Comparison of ENCODE assay signal across 8 cellular contexts in genomic region chr9:38227061-38227540, GRCh38.
DNase-seq lines count a peak whose midpoint lies in the region; FAIRE-seq and TF ChIP-seq lines count a peak whose summit lies in the region.

No MANE protein-coding gene starts in this region.

- H2AFZ ChIP-seq in H9 (ENCODE audit: low read length) = no peak overlapping the region

- H2BK15ac ChIP-seq in H9 (ENCODE audit: low read depth, low read length) = no peak overlapping the region

- H3K4me2 ChIP-seq in H9 (ENCODE audit: insufficient read depth, insufficient read length, low read length) = peak overlapping the region; percentile 11

- H4K91ac ChIP-seq in H9 (ENCODE audit: insufficient read length, low read depth, low read length) = no peak overlapping the region

- H3K14ac ChIP-seq in H9 (ENCODE audit: insufficient read depth, low read length) = no peak overlapping the region

- H3K4ac ChIP-seq in H9 (ENCODE audit: low read depth, low read length) = no peak overlapping the region

- no peaks in the 10 kb centered on the region for H3K23me2 ChIP-seq in H9 (ENCODE audit: insufficient read length, low read depth, low read length, poor library complexity, severe bottlenecking)

- no peak overlapping the region for H3K23ac ChIP-seq in H9 (ENCODE audit: insufficient read length, low read depth, low read length)

- no peak overlapping the region for H2AK5ac ChIP-seq in H9 (ENCODE audit: insufficient read length, low read length)

- TF ChIP-seq CTCF in Calu3 (IDR thresholded peaks at IDR 0.05; ENCODE audit: unreplicated experiment) (no peak), H9 (conservative IDR thresholded peaks at IDR 0.05) (no peak), kidney (IDR thresholded peaks at IDR 0.05; ENCODE audit: borderline replicate concordance, extremely low read depth, insufficient read depth) (no peak)

- H2BK12ac ChIP-seq in H9 (ENCODE audit: insufficient read length, low read depth, low read length) = no peak overlapping the region

- no peak overlapping the region for H3K9ac ChIP-seq in H9 (ENCODE audit: extremely low read depth, insufficient read length, low read length)
- H3K9ac ChIP-seq in kidney (ENCODE audit: low read length in 2 of 2) = no peak overlapping the region

- WGBS in H9 (ENCODE audit: extremely low coverage, insufficient read length, low lambda C conversion rate) = no CpG with 5 or more reads among the region's 12 CpGs

- intact Hi-C loops in Calu3 (cut with micrococcal nuclease; ENCODE audit: unreplicated experiment) (no loop called here), kidney (cut with DNase I) (no loop called here)

- no peak overlapping the region for H3T11ph ChIP-seq in H9 (ENCODE audit: low read length)

- peaks cover 3% of the 10 kb centered on the region for H3K9me3 Mint-ChIP-seq in Calu3 (ENCODE audit: low read depth, unreplicated experiment)
- H3K9me3 Mint-ChIP-seq in H9 = no peaks in the 10 kb centered on the region

- no peak overlapping the region for H4K8ac ChIP-seq in H9 (replicated peaks; ENCODE audit: insufficient read length, low read depth, low read length)

- H3K79me1 ChIP-seq in H9 (ENCODE audit: insufficient read depth, low read depth, low read length, poor library complexity, severe bottlenecking) = no peaks in the 10 kb centered on the region

- no peaks in the 10 kb centered on the region for H3K36me3 ChIP-seq in kidney (ENCODE audit: control insufficient read depth in 1 of 2, insufficient read depth in 2 of 2, low read length in 2 of 2)

- H3K79me2 ChIP-seq in H9 (ENCODE audit: insufficient read depth, low read length) = no peaks in the 10 kb centered on the region

- H3K9me3 ChIP-seq in H9 (ENCODE audit: control insufficient read depth, low read depth, low read length) (no peaks in the 10 kb centered on the region), kidney (ENCODE audit: control insufficient read depth in 1 of 2, low read length in 2 of 2) (no peaks in the 10 kb centered on the region)

- H3K27me3 Mint-ChIP-seq in Calu3 (ENCODE audit: unreplicated experiment) (no peaks in the 10 kb centered on the region), H9 (ENCODE audit: low read depth) (peaks cover 100% of the 10 kb centered on the region)

- H4K20me1 ChIP-seq in H9 (ENCODE audit: control insufficient read depth, insufficient read depth, insufficient read length) = no peaks in the 10 kb centered on the region

- no peak overlapping the region for H2BK120ac ChIP-seq in H9 (ENCODE audit: low read depth, low read length, poor library complexity, severe bottlenecking)

- H2BK20ac ChIP-seq in H9 (ENCODE audit: low read depth, low read length, poor library complexity, severe bottlenecking) = no peak overlapping the region

- H3K4me1 ChIP-seq in H9 (ENCODE audit: insufficient read depth, low read length) (peaks cover 3% of the 10 kb centered on the region; the same call in 1 of the 2 replicates), kidney (ENCODE audit: control insufficient read depth in 1 of 2, insufficient read depth in 1 of 2, low read depth in 1 of 2, low read length in 2 of 2) (peaks cover 0 to 4% of the 10 kb centered on the region in 2 donors)

- H3K4me3 Mint-ChIP-seq in Calu3 (ENCODE audit: low read depth, unreplicated experiment) (peak overlapping the region; percentile 74), H9 (peak overlapping the region in 1 of 2 experiments; percentile 68; a peak in 3 of 5 replicates)

- H4K5ac ChIP-seq in H9 (ENCODE audit: insufficient read length, low read depth, low read length) = no peak overlapping the region

- DNase-seq in Calu3 = peak; percentile 81
- peak; percentile 78 for DNase-seq in H9
- DNase-seq in NCI-H1694 (lab: John Stamatoyannopoulos, UW) = peak; percentile 75
- peak in 4 of 5 donors; percentile 21 to 60 (median 40) for DNase-seq in T-helper 1 cell
- peak; percentile 58 for DNase-seq in amniotic stem cell (lab: John Stamatoyannopoulos, UW)
- peak; percentile 93 for DNase-seq in kidney
- peak; percentile 7 to 45 (median 41) for DNase-seq in stimulated activated CD4-positive, alpha-beta T cell treated with anti-CD3 and anti-CD28 coated beads, TNF-alpha, amount 100 ng/mL, for 48 hours (ENCODE audit: low read depth in 3 of 3)
- no peak for DNase-seq in DMS114 treated with DMSO at 0.1 percent for 48 hours (lab: John Stamatoyannopoulos, UW; ENCODE audit: unreplicated experiment)

- BruUV-seq in Calu3 (replicated peaks; lab: Mats Ljungman, UMichigan) = no TSS peak

- no peaks in the 10 kb centered on the region; the same call in 1 of the 2 replicates for H3K27me3 ChIP-seq in H9 (ENCODE audit: insufficient read depth, low read length)

- H3K4me1 Mint-ChIP-seq in Calu3 (ENCODE audit: low read depth, unreplicated experiment) (no peaks in the 10 kb centered on the region), H9 (peaks cover 22 to 34% of the 10 kb centered on the region in 2 experiments)

- H3K27ac Mint-ChIP-seq in Calu3 (ENCODE audit: unreplicated experiment) = peak overlapping the region; percentile 86
- H3K27ac Mint-ChIP-seq in H9 = no peak overlapping the region; a peak in 1 of 7 replicates

- H3K56ac ChIP-seq in H9 (ENCODE audit: insufficient read length, low read depth, low read length) = no peak overlapping the region

- no peak for FAIRE-seq in kidney (lab: Jason Lieb, UNC)

- no peak overlapping the region for H2BK5ac ChIP-seq in H9 (ENCODE audit: insufficient read length, low read length)

- peaks cover 11% of the 10 kb centered on the region for H3K36me3 Mint-ChIP-seq in Calu3 (ENCODE audit: insufficient read depth, unreplicated experiment)
- H3K36me3 Mint-ChIP-seq in H9 (ENCODE audit: insufficient read depth in 1 of 3, low read depth in 3 of 3) = no peaks in the 10 kb centered on the region

- H3K18ac ChIP-seq in H9 (ENCODE audit: insufficient read length, low read depth, low read length) = no peak overlapping the region

- CTCF ChIA-PET in Calu3 (lab: Charles Lee) = interaction anchor here (0.9 kb wide), 1 partner anchor 187 kb away, joined by 8 read pairs; no protein-coding TSS in a partner anchor

- no peak overlapping the region for H3K4me3 ChIP-seq in kidney (ENCODE audit: low read length in 2 of 2)

- H3K27ac ChIP-seq in H9 (ENCODE audit: insufficient read length, low read depth, low read length) (no peak overlapping the region), kidney (ENCODE audit: low read depth in 2 of 2, low read length in 2 of 2) (no peak overlapping the region)
